Comparison of ENCODE assay signal across 3 cellular contexts in genomic region chr12:57502311-57502969, GRCh38. TPM values are rescaled to one million over a fixed set of nuclear protein-coding genes. Genes with fewer than 3 reads are reported as not detected.
"Had no signal": no experiment of that assay in that cellular context is flagged by ENCODE, and none has a peak within 500 bp of the region (broad histone marks: within the 10 kb centered on the region; RNA-seq: fewer than 3 reads in every experiment).

No MANE protein-coding gene starts in this region.

RNA-seq across cellular contexts. Expression of gene ARHGAP9, which starts 22.8 kb away (rescaled TPM):
- total RNA-seq: NCI-H460, PC-9, RPMI7951 had no signal

RNA-seq across cellular contexts. Expression of gene GLI1, which starts 42.9 kb away (rescaled TPM):
- total RNA-seq: PC-9 had no signal
